Comparison of ENCODE assay signal across 21 cellular contexts in genomic region chr2:197877038-197877437, GRCh38.
"Had no signal": no experiment of that assay in that cellular context is flagged by ENCODE, and none has a peak within 500 bp of the region (broad histone marks: within the 10 kb centered on the region; RNA-seq: fewer than 3 reads in every experiment).

No MANE protein-coding gene starts in this region.

- H3K9me3 Mint-ChIP-seq: natural killer cell; neural crest cell; stimulated activated naive B cell treated with anti-CD40 and anti-IgM and Interleukin-4, amounts not matched to agents 10 μg/mL and 1 μg/mL and 100 μg/mL, for 72 hours; stimulated activated naive CD8-positive, alpha-beta T cell treated with anti-CD3 and anti-CD28 coated beads, Interleukin-15, amount 100 ng/mL, for 72 hours had no signal

- H3K27ac ChIP-seq: colonic mucosa, ovary, right atrium auricular region, sigmoid colon, skin epidermis, testis, tibial nerve had no signal

- ATAC-seq: heart left ventricle; left colon; natural killer cell; stimulated activated naive B cell treated with anti-CD40 and anti-IgM and Interleukin-4, amounts not matched to agents 10 μg/mL and 1 μg/mL and 100 μg/mL, for 72 hours; stimulated activated naive CD8-positive, alpha-beta T cell treated with anti-CD3 and anti-CD28 coated beads, Interleukin-15, amount 100 ng/mL, for 72 hours had no signal

- DNase-seq: colonic mucosa; dermis blood vessel endothelial cell; heart left ventricle; hippocampal formation; left colon; mammary epithelial cell; natural killer cell; nucleus accumbens; ovary; sigmoid colon; stimulated activated CD4-positive, alpha-beta T cell treated with anti-CD3 and anti-CD28 coated beads, Interleukin-2, amount 100 ng/mL, for 24 hours; stimulated activated CD4-positive, alpha-beta T cell treated with anti-CD3 and anti-CD28 coated beads, Interleukin-4, amount 100 ng/mL, for 4 hours; stimulated activated naive B cell treated with anti-CD40 and anti-IgM and Interleukin-4, amounts not matched to agents 10 μg/mL and 1 μg/mL and 100 μg/mL, for 72 hours; stimulated activated naive CD8-positive, alpha-beta T cell treated with anti-CD3 and anti-CD28 coated beads, Interleukin-15, amount 100 ng/mL, for 72 hours; testis had no signal

- FAIRE-seq: endothelial cell of umbilical vein, frontal cortex had no signal

- H3K4me3 Mint-ChIP-seq: natural killer cell; neural crest cell; stimulated activated naive B cell treated with anti-CD40 and anti-IgM and Interleukin-4, amounts not matched to agents 10 μg/mL and 1 μg/mL and 100 μg/mL, for 72 hours; stimulated activated naive CD8-positive, alpha-beta T cell treated with anti-CD3 and anti-CD28 coated beads, Interleukin-15, amount 100 ng/mL, for 72 hours had no signal

- H3K4me3 ChIP-seq: colonic mucosa, heart left ventricle, ovary, right atrium auricular region, sigmoid colon, skin epidermis, testis, tibial nerve had no signal

- H3K27me3 ChIP-seq: colonic mucosa, heart left ventricle, ovary, right atrium auricular region, sigmoid colon, testis, tibial nerve had no signal

- H3K27ac Mint-ChIP-seq: natural killer cell; stimulated activated naive B cell treated with anti-CD40 and anti-IgM and Interleukin-4, amounts not matched to agents 10 μg/mL and 1 μg/mL and 100 μg/mL, for 72 hours; stimulated activated naive CD8-positive, alpha-beta T cell treated with anti-CD3 and anti-CD28 coated beads, Interleukin-15, amount 100 ng/mL, for 72 hours had no signal

- H3K36me3 Mint-ChIP-seq: natural killer cell; stimulated activated naive B cell treated with anti-CD40 and anti-IgM and Interleukin-4, amounts not matched to agents 10 μg/mL and 1 μg/mL and 100 μg/mL, for 72 hours had no signal

- H3K4me1 ChIP-seq: colonic mucosa had no signal

- H3K36me3 ChIP-seq: colonic mucosa, heart left ventricle, ovary, right atrium auricular region, sigmoid colon, tibial nerve had no signal

- H3K4me1 Mint-ChIP-seq: natural killer cell; neural crest cell; stimulated activated naive B cell treated with anti-CD40 and anti-IgM and Interleukin-4, amounts not matched to agents 10 μg/mL and 1 μg/mL and 100 μg/mL, for 72 hours had no signal

- H3K9me3 ChIP-seq: colonic mucosa, heart left ventricle, ovary, right atrium auricular region, sigmoid colon, testis, tibial nerve had no signal

- H3K27me3 Mint-ChIP-seq: stimulated activated naive B cell treated with anti-CD40 and anti-IgM and Interleukin-4, amounts not matched to agents 10 μg/mL and 1 μg/mL and 100 μg/mL, for 72 hours; stimulated activated naive CD8-positive, alpha-beta T cell treated with anti-CD3 and anti-CD28 coated beads, Interleukin-15, amount 100 ng/mL, for 72 hours had no signal
